In genomic region chr2:184562532-184562931, GRCh38 we compare ENCODE assay signal across 18 cellular contexts. TPM values are rescaled to one million over a fixed set of nuclear protein-coding genes. Genes with fewer than 3 reads are reported as not detected.
DNase-seq lines count a peak whose midpoint lies in the region; ATAC-seq, FAIRE-seq and TF ChIP-seq lines count a peak whose summit lies in the region.
"Had no signal": no experiment of that assay in that cellular context is flagged by ENCODE, and none has a peak within 500 bp of the region (broad histone marks: within the 10 kb centered on the region; RNA-seq: fewer than 3 reads in every experiment).

No MANE protein-coding gene starts in this region.

- H3K4me3 Mint-ChIP-seq in activated naive CD8-positive, alpha-beta T cell treated with anti-CD3 and anti-CD28 coated beads for 36 hours = no peak overlapping the region
- no peak overlapping the region for H3K4me3 Mint-ChIP-seq in activated CD8-positive, alpha-beta memory T cell treated with anti-CD3 and anti-CD28 coated beads, Interleukin-2, amount 10 ng/mL, durations not matched to agents 7 days and 5 days
- H3K4me3 Mint-ChIP-seq: activated B cell treated with CpG ODN at 0.5 μM for 24 hours; naive thymus-derived CD8-positive, alpha-beta T cell had no signal

- no peak for ATAC-seq in GM19324 (IDR thresholded peaks at IDR 0.05; ENCODE audit: low FRiP score, unreplicated experiment)
- ATAC-seq in activated CD8-positive, alpha-beta memory T cell treated with anti-CD3 and anti-CD28 coated beads, Interleukin-2, amount 10 ng/mL, durations not matched to agents 7 days and 5 days = no peak
- ATAC-seq: naive thymus-derived CD8-positive, alpha-beta T cell had no signal

- H3K4me1 Mint-ChIP-seq in activated naive CD8-positive, alpha-beta T cell treated with anti-CD3 and anti-CD28 coated beads for 36 hours = no peaks in the 10 kb centered on the region
- no peaks in the 10 kb centered on the region for H3K4me1 Mint-ChIP-seq in activated CD8-positive, alpha-beta memory T cell treated with anti-CD3 and anti-CD28 coated beads, Interleukin-2, amount 10 ng/mL, durations not matched to agents 7 days and 5 days
- H3K4me1 Mint-ChIP-seq: activated B cell treated with CpG ODN at 0.5 μM for 24 hours; naive thymus-derived CD8-positive, alpha-beta T cell had no signal

- H3K36me3 ChIP-seq in bronchial epithelial cell (ENCODE audit: control insufficient read depth, insufficient read depth, low read length) = no peaks in the 10 kb centered on the region
- H3K36me3 ChIP-seq: esophagus muscularis mucosa, left ventricle myocardium inferior, prostate gland had no signal

- no peak overlapping the region for H3K4me3 ChIP-seq in bronchial epithelial cell (ENCODE audit: low read depth, low read length)
- H3K4me3 ChIP-seq: esophagus muscularis mucosa, left ventricle myocardium inferior, prostate gland had no signal

- no peaks in the 10 kb centered on the region for H3K27me3 ChIP-seq in bronchial epithelial cell (ENCODE audit: control insufficient read depth, insufficient read depth, low read length)
- H3K27me3 ChIP-seq: esophagus muscularis mucosa had no signal

- no peak for TF ChIP-seq CTCF in bronchial epithelial cell (IDR thresholded peaks at IDR 0.05; ENCODE audit: insufficient read depth, low read length, severe bottlenecking)

- DNase-seq in H4 (ENCODE audit: low spot score) (peak; percentile 14), NOMO-1 treated with DMSO at 0.1 percent for 48 hours (lab: John Stamatoyannopoulos, UW; ENCODE audit: unreplicated experiment) (peak; percentile 40), bronchial epithelial cell (ENCODE audit: low read depth) (peak; percentile 44), medulla oblongata (ENCODE audit: extremely low spot score) (peak; percentile 73)
- no peak for DNase-seq in activated naive CD8-positive, alpha-beta T cell treated with anti-CD3 and anti-CD28 coated beads for 36 hours
- no peak for DNase-seq in stimulated activated CD4-positive, alpha-beta T cell treated with anti-CD3 and anti-CD28 coated beads, Interleukin-2, amount 100 ng/mL, for 24 hours
- no peak for DNase-seq in activated CD8-positive, alpha-beta memory T cell treated with anti-CD3 and anti-CD28 coated beads, Interleukin-2, amount 10 ng/mL, durations not matched to agents 7 days and 5 days
- DNase-seq: activated B cell treated with CpG ODN at 0.5 μM for 24 hours; activated gamma-delta T cell treated with Interleukin-2 at 50 U/mL for 16 hours; dermis blood vessel endothelial cell; left ventricle myocardium inferior; naive thymus-derived CD8-positive, alpha-beta T cell; NCI-H1694 treated with DMSO at 0.1 percent for 48 hours; SW 1271 had no signal

- H3K27me3 Mint-ChIP-seq in activated naive CD8-positive, alpha-beta T cell treated with anti-CD3 and anti-CD28 coated beads for 36 hours = no peaks in the 10 kb centered on the region
- H3K27me3 Mint-ChIP-seq in activated CD8-positive, alpha-beta memory T cell treated with anti-CD3 and anti-CD28 coated beads, Interleukin-2, amount 10 ng/mL, durations not matched to agents 7 days and 5 days = no peaks in the 10 kb centered on the region
- H3K27me3 Mint-ChIP-seq: activated B cell treated with CpG ODN at 0.5 μM for 24 hours; naive thymus-derived CD8-positive, alpha-beta T cell had no signal

- CTCF ChIA-PET in activated CD8-positive, alpha-beta memory T cell treated with anti-CD3 and anti-CD28 coated beads, Interleukin-2, amount 10 ng/mL, durations not matched to agents 7 days and 5 days (lab: Charles Lee) = no interaction called here

- no peaks in the 10 kb centered on the region for H3K36me3 Mint-ChIP-seq in activated naive CD8-positive, alpha-beta T cell treated with anti-CD3 and anti-CD28 coated beads for 36 hours
- H3K36me3 Mint-ChIP-seq in activated CD8-positive, alpha-beta memory T cell treated with anti-CD3 and anti-CD28 coated beads, Interleukin-2, amount 10 ng/mL, durations not matched to agents 7 days and 5 days = no peaks in the 10 kb centered on the region
- H3K36me3 Mint-ChIP-seq: naive thymus-derived CD8-positive, alpha-beta T cell had no signal

- no peaks in the 10 kb centered on the region for H3K9me3 Mint-ChIP-seq in activated naive CD8-positive, alpha-beta T cell treated with anti-CD3 and anti-CD28 coated beads for 36 hours
- peaks cover 7% of the 10 kb centered on the region for H3K9me3 Mint-ChIP-seq in activated CD8-positive, alpha-beta memory T cell treated with anti-CD3 and anti-CD28 coated beads, Interleukin-2, amount 10 ng/mL, durations not matched to agents 7 days and 5 days (ENCODE audit: low read depth)

- H3K27ac Mint-ChIP-seq in activated naive CD8-positive, alpha-beta T cell treated with anti-CD3 and anti-CD28 coated beads for 36 hours = no peak overlapping the region
- H3K27ac Mint-ChIP-seq in activated CD8-positive, alpha-beta memory T cell treated with anti-CD3 and anti-CD28 coated beads, Interleukin-2, amount 10 ng/mL, durations not matched to agents 7 days and 5 days = no peak overlapping the region
- H3K27ac Mint-ChIP-seq: activated B cell treated with CpG ODN at 0.5 μM for 24 hours; naive thymus-derived CD8-positive, alpha-beta T cell had no signal

- no peak for FAIRE-seq in bronchial epithelial cell (lab: Jason Lieb, UNC)
- FAIRE-seq: D721Med had no signal

RNA-seq across cellular contexts. Expression of gene ZNF804A, which starts 35.8 kb away (rescaled TPM):
- 4.0 and 6.0 TPM in 2 replicates for total RNA-seq in H4 (2014; rRNA removed; shearing (Covaris generic))
- total RNA-seq in bronchial epithelial cell = not detected in 2 replicates
- total RNA-seq in activated naive CD8-positive, alpha-beta T cell treated with anti-CD3 and anti-CD28 coated beads for 36 hours = not detected
- total RNA-seq in activated CD8-positive, alpha-beta memory T cell treated with anti-CD3 and anti-CD28 coated beads, Interleukin-2, amount 10 ng/mL, durations not matched to agents 7 days and 5 days = not detected
- total RNA-seq: dermis blood vessel endothelial cell; left ventricle myocardium inferior; naive thymus-derived CD8-positive, alpha-beta T cell had no signal

Comparison
In these comparisons a context has a peak if more than half of its experiments do, and no peak if none do; other contexts are left out.
1. DNase-seq: peak in H4 (single experiment), NOMO-1 treated with DMSO at 0.1 percent for 48 hours (single experiment), bronchial epithelial cell (single experiment) and medulla oblongata (single experiment); none in activated naive CD8-positive, alpha-beta T cell treated with anti-CD3 and anti-CD28 coated beads for 36 hours (single experiment), stimulated activated CD4-positive, alpha-beta T cell treated with anti-CD3 and anti-CD28 coated beads, Interleukin-2, amount 100 ng/mL, for 24 hours (0 of 2) and activated CD8-positive, alpha-beta memory T cell treated with anti-CD3 and anti-CD28 coated beads, Interleukin-2, amount 10 ng/mL, durations not matched to agents 7 days and 5 days (single experiment).